Comparison of ENCODE assay signal across 22 cellular contexts in the genomic region with DNA sequence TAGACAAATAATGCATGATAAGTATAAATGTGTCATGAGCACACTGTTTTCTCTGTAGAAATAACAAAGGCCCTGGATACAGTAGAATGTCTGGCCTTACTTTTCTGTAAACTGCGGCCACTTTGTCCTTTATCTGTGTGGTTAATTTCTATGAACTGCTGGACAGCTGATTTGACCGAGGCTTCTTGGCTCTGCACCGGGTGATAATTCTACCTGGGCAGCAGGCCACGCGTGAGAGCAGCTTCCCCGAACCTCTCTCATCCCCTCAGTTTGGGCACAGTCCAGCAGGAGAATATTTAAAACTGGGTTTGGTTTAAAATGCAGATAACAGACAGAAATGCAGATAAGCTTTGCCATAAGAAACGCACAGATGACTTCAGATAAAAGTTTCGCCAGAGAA.
"Had no signal": no experiment of that assay in that cellular context is flagged by ENCODE, and none has a peak within 500 bp of the region (broad histone marks: within the 10 kb centered on the region; RNA-seq: fewer than 3 reads in every experiment).

No MANE protein-coding gene starts in this region.

- H3K27ac ChIP-seq: breast epithelium, epithelial cell of prostate, SK-N-MC, spleen, upper lobe of left lung, WERI-Rb-1 had no signal

- H3K27me3 ChIP-seq: breast epithelium, upper lobe of left lung had no signal

- H3K4me1 ChIP-seq: breast epithelium, spleen, upper lobe of left lung had no signal

- H3K4me3 ChIP-seq: breast epithelium, SK-N-MC, spleen, upper lobe of left lung had no signal

- ATAC-seq: activated CD8-positive, alpha-beta T cell treated with anti-CD3 and anti-CD28 coated beads, Interleukin-2, amount 10 ng/mL, durations not matched to agents 7 days and 5 days; left lobe of liver had no signal

- H3K36me3 Mint-ChIP-seq: activated naive CD4-positive, alpha-beta T cell treated with anti-CD3 and anti-CD28 coated beads, Interleukin-2, amount 50 U/mL, for 72 hours had no signal

- H3K36me3 ChIP-seq: breast epithelium, spleen, upper lobe of left lung, WERI-Rb-1 had no signal

- H3K4me3 Mint-ChIP-seq: activated CD8-positive, alpha-beta T cell treated with anti-CD3 and anti-CD28 coated beads, Interleukin-2, amount 10 ng/mL, durations not matched to agents 7 days and 5 days had no signal

- H3K27ac Mint-ChIP-seq: activated CD8-positive, alpha-beta T cell treated with anti-CD3 and anti-CD28 coated beads, Interleukin-2, amount 10 ng/mL, durations not matched to agents 7 days and 5 days; activated naive CD4-positive, alpha-beta T cell treated with anti-CD3 and anti-CD28 coated beads, Interleukin-2, amount 50 U/mL, for 72 hours had no signal

- DNase-seq: activated CD4-positive, alpha-beta T cell treated with anti-CD3 and anti-CD28 coated beads for 1 hour; activated CD4-positive, alpha-beta T cell treated with anti-CD3 and anti-CD28 coated beads, Interleukin-2, amount 50 U/mL, for 1 hour; activated CD8-positive, alpha-beta T cell treated with anti-CD3 and anti-CD28 coated beads, Interleukin-2, amount 10 ng/mL, durations not matched to agents 7 days and 5 days; activated gamma-delta T cell treated with Interleukin-2 at 50 U/mL for 16 hours; aorta; cerebellar nuclear complex; kidney; mammary epithelial cell; occipital lobe; posterior cingulate gyrus; spleen; stimulated activated CD4-positive, alpha-beta T cell treated with anti-CD3 and anti-CD28 coated beads, Interleukin-4, amount 100 ng/mL, for 24 hours; stimulated activated naive CD8-positive, alpha-beta T cell treated with anti-CD3 and anti-CD28 coated beads, Interleukin-15, Interleukin-2, amounts not matched to agents 100 U/mL and 50 U/mL, for 24 hours; SW 1271; T-helper 2 cell; WERI-Rb-1 had no signal

- H3K9me3 ChIP-seq: breast epithelium, spleen, upper lobe of left lung had no signal
